ENCODE assay signal across 13 cellular contexts in the genomic region with DNA sequence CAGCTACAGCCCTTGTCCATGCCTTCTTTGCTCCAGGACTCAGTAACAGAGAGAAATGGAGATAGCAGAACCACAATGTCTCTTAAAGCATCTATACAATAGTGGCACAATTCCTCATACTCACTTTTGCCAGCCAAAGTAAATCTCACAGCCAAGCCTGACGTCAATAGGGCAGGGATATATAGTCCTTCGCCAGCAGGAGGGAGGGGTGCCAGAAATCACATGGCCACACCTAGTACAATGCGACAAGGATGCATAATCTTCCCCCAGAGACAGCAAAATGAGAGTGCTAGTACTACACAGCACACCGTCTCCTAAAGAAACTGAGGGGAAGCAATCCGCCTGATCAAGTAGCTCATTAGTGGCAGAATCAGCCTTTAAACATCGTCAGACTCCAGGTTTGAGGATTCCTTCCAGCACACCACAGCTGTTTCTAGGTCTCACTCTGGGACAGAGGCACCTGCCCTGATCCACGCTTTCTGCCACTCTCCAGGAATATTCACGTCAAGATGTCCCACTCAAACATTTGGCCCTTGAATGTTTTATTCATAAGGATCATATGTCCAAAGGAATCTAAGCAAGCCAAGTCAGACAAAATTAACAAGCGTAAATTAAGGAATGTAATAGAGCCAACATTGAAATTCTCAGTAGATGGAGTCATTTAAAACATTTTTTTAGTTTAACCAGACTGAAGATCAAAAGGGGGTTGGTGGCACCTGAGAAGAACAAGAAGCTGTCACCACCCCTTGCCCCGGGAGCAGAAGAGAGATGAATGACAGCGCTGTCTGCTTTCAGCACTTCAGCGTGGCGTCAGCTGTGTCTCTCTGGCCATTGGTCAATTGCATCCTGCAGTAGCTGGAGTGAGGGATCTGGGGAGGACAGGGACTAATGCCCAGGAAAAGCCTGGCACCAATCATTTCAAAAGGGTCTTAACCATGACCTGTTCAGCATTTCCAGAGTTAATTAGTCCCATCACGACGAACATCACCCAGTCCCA.
DNase-seq lines count a peak whose midpoint lies in the region; ATAC-seq and TF ChIP-seq lines count a peak whose summit lies in the region.
"Had no signal": no experiment of that assay in that cellular context is flagged by ENCODE, and none has a peak within 500 bp of the region (broad histone marks: within the 10 kb centered on the region; RNA-seq: fewer than 3 reads in every experiment).

No MANE protein-coding gene starts in this region.

- H3K4me3 ChIP-seq in coronary artery = no peak overlapping the region
- no peak overlapping the region for H3K4me3 ChIP-seq in transverse colon

- ATAC-seq in left colon (peak; percentile 75), GM21619 (IDR thresholded peaks at IDR 0.05; ENCODE audit: unreplicated experiment) (no peak)
- ATAC-seq in effector memory CD8-positive, alpha-beta T cell (replicated peaks) = no peak
- no peak for ATAC-seq in activated naive CD8-positive, alpha-beta T cell treated with anti-CD3 and anti-CD28 coated beads, Interleukin-2, amount 50 U/mL, for 24 hours
- ATAC-seq: Panc1; stimulated activated naive B cell treated with anti-CD40 and anti-IgM and Interleukin-4, amounts not matched to agents 10 μg/mL and 1 μg/mL and 100 μg/mL, for 72 hours had no signal

- no peaks in the 10 kb centered on the region for H3K9me3 Mint-ChIP-seq in effector memory CD8-positive, alpha-beta T cell
- no peaks in the 10 kb centered on the region for H3K9me3 Mint-ChIP-seq in activated naive CD8-positive, alpha-beta T cell treated with anti-CD3 and anti-CD28 coated beads, Interleukin-2, amount 50 U/mL, for 24 hours
- H3K9me3 Mint-ChIP-seq: stimulated activated naive B cell treated with anti-CD40 and anti-IgM and Interleukin-4, amounts not matched to agents 10 μg/mL and 1 μg/mL and 100 μg/mL, for 72 hours had no signal

- intact Hi-C loops in left colon (cut with DNase I, micrococcal nuclease) = loop anchor here in 1 of 2 donors (10.0 kb wide), 1 partner anchor 125 kb away; no protein-coding TSS in a partner anchor
- intact Hi-C loops in transverse colon (cut with DNase I; ENCODE audit: low total_unique reads) = loop anchor here (10.0 kb wide), 2 partner anchors 85 to 125 kb away; no protein-coding TSS in a partner anchor

- H3K27me3 Mint-ChIP-seq in effector memory CD8-positive, alpha-beta T cell = peaks cover 24 to 42% of the 10 kb centered on the region in 2 donors
- H3K27me3 Mint-ChIP-seq in activated naive CD8-positive, alpha-beta T cell treated with anti-CD3 and anti-CD28 coated beads, Interleukin-2, amount 50 U/mL, for 24 hours = peaks cover 13% of the 10 kb centered on the region

- H3K27me3 ChIP-seq in transverse colon = no peaks in the 10 kb centered on the region

- TF ChIP-seq EP300 in transverse colon (IDR thresholded peaks at IDR 0.05; ENCODE audit: low read depth) = no peak

- in situ Hi-C loops in transverse colon (cut with MboI; ENCODE audit: low pct_ligation_motif_present in 1 of 4, low pct_unique_long_range_greater_than_20kb in 1 of 4, low sequenced_read_pairs in 3 of 4) = no loop called here

- H3K9me3 ChIP-seq in transverse colon = no peaks in the 10 kb centered on the region

- H3K4me1 Mint-ChIP-seq in effector memory CD8-positive, alpha-beta T cell (ENCODE audit: low read depth in 2 of 2) = no peaks in the 10 kb centered on the region
- peaks cover 40% of the 10 kb centered on the region for H3K4me1 Mint-ChIP-seq in activated naive CD8-positive, alpha-beta T cell treated with anti-CD3 and anti-CD28 coated beads, Interleukin-2, amount 50 U/mL, for 24 hours

- peaks cover 17 to 70% (median 53%) of the 10 kb centered on the region in 4 donors for H3K4me1 ChIP-seq in transverse colon

- 40 to 64% methylated on average over 1 to 15 of the region's 15 CpGs for WGBS in transverse colon (ENCODE audit: low coverage in 1 of 2), 2 donors

- H3K36me3 Mint-ChIP-seq in effector memory CD8-positive, alpha-beta T cell (ENCODE audit: insufficient read depth) = no peaks in the 10 kb centered on the region
- H3K36me3 Mint-ChIP-seq in activated naive CD8-positive, alpha-beta T cell treated with anti-CD3 and anti-CD28 coated beads, Interleukin-2, amount 50 U/mL, for 24 hours (ENCODE audit: low read depth) = no peaks in the 10 kb centered on the region
- H3K36me3 Mint-ChIP-seq: stimulated activated naive B cell treated with anti-CD40 and anti-IgM and Interleukin-4, amounts not matched to agents 10 μg/mL and 1 μg/mL and 100 μg/mL, for 72 hours had no signal

- H3K36me3 ChIP-seq in transverse colon = no peaks in the 10 kb centered on the region

- TF ChIP-seq CTCF in coronary artery (IDR thresholded peaks at IDR 0.05) (no peak), transverse colon (IDR thresholded peaks at IDR 0.05) (peak in 2 of 5 experiments; percentile 42 to 55)

- H3K27ac ChIP-seq in coronary artery (peak overlapping the region in 1 of 2 donors; percentile 9), transverse colon (peak overlapping the region; percentile 65 to 83 (median 78))

- no peak overlapping the region for H3K27ac Mint-ChIP-seq in effector memory CD8-positive, alpha-beta T cell
- no peak overlapping the region for H3K27ac Mint-ChIP-seq in activated naive CD8-positive, alpha-beta T cell treated with anti-CD3 and anti-CD28 coated beads, Interleukin-2, amount 50 U/mL, for 24 hours
- H3K27ac Mint-ChIP-seq: stimulated activated naive B cell treated with anti-CD40 and anti-IgM and Interleukin-4, amounts not matched to agents 10 μg/mL and 1 μg/mL and 100 μg/mL, for 72 hours had no signal

- peak; percentile 43 for DNase-seq in DMS79 treated with DMSO at 0.1 percent for 48 hours (lab: John Stamatoyannopoulos, UW)
- DNase-seq in DMS79 (lab: John Stamatoyannopoulos, UW) = no peak
- peak; percentile 66 for DNase-seq in coronary artery (ENCODE audit: low spot score)
- DNase-seq in left colon = peak; percentile 75 to 87
- peak; percentile 84 for DNase-seq in transverse colon
- no peak for DNase-seq in effector memory CD8-positive, alpha-beta T cell
- DNase-seq in activated naive CD8-positive, alpha-beta T cell treated with anti-CD3 and anti-CD28 coated beads, Interleukin-2, amount 50 U/mL, for 24 hours = no peak
- DNase-seq: ACHN; activated CD8-positive, alpha-beta memory T cell treated with anti-CD3 and anti-CD28 coated beads, Interleukin-2, amount 50 U/mL, for 4 hours; NCI-H1417 treated with DMSO at 0.1 percent for 48 hours; stimulated activated naive B cell treated with anti-CD40 and anti-IgM and Interleukin-4, amounts not matched to agents 10 μg/mL and 1 μg/mL and 100 μg/mL, for 72 hours had no signal

- peak; percentile 50 for TF ChIP-seq POLR2A in transverse colon (IDR thresholded peaks at IDR 0.05)

- no peak overlapping the region for H3K4me3 Mint-ChIP-seq in effector memory CD8-positive, alpha-beta T cell
- no peak overlapping the region for H3K4me3 Mint-ChIP-seq in activated naive CD8-positive, alpha-beta T cell treated with anti-CD3 and anti-CD28 coated beads, Interleukin-2, amount 50 U/mL, for 24 hours
- H3K4me3 Mint-ChIP-seq: stimulated activated naive B cell treated with anti-CD40 and anti-IgM and Interleukin-4, amounts not matched to agents 10 μg/mL and 1 μg/mL and 100 μg/mL, for 72 hours had no signal

Comparison
In these comparisons a context has a peak if more than half of its experiments do, and no peak if none do; other contexts are left out.
1. DNase-seq: peak in DMS79 treated with DMSO at 0.1 percent for 48 hours (single experiment), coronary artery (single experiment), left colon (2 of 2) and transverse colon (single experiment); none in DMS79 (single experiment), effector memory CD8-positive, alpha-beta T cell (0 of 3) and activated naive CD8-positive, alpha-beta T cell treated with anti-CD3 and anti-CD28 coated beads, Interleukin-2, amount 50 U/mL, for 24 hours (single experiment).